Comparison of ENCODE assay signal across 8 cellular contexts in the genomic region with DNA sequence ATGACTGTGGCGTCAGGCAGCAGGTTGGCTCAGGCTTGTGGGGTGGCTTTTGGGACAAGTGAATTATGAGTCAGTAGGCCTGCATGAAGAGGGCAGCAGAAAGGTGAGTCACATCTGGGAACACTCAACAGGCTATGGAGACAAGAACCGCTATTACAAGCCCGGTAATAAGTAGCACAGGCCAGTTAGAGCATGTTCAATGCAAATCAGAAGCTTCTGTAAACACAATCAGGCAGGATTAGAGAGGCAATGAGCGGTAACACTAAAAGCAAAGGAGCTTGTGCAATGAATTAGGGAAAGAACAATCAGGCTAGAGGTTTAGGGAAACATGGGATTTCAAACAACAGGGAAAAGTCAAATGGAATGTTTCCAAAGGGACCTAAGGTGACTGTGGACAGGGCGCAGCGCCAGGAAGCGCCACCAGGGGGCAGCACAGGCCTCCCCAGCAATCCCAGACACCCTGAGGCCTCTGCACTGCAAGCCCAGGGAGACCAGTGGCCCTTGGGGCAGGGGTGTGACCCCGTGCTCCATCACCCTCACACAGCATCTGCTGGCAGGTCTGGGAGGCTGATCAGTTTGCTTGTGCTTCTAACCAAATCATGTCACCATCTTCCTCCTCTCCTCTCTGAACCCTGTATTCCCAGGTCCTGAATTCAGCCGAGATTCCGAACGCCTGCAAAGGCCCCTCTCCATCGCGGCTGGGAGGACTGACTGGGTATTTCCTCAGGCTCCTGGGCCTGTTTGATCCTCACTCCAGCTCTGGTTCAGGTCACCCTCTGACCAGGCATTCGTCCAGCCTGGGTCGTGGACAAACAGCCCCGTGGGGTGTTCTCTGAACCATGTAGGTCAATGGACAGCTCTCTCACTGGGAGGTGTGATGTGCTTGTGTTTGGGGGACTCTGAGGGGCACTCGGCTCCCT. TPM values are rescaled to one million over a fixed set of nuclear protein-coding genes. Genes with fewer than 3 reads are reported as not detected.
DNase-seq lines count a peak whose midpoint lies in the region; ATAC-seq and TF ChIP-seq lines count a peak whose summit lies in the region.

No MANE protein-coding gene starts in this region.

- H3F3A ChIP-seq in MM.1S (ENCODE audit: insufficient read depth, low read length): no peaks in the 10 kb centered on the region

- intact Hi-C loops in adrenal gland (cut with DNase I): loop anchor here (10.0 kb wide), 1 partner anchor 276 kb away; no protein-coding TSS in a partner anchor
- intact Hi-C loops in heart right ventricle (cut with DNase I): loop anchor here (1.0 to 10.0 kb wide), 14 partner anchors 32 to 276 kb away; no protein-coding TSS in a partner anchor

- H3K9me2 ChIP-seq in MM.1S (replicated peaks; ENCODE audit: insufficient read depth, low read length): no peaks in the 10 kb centered on the region

- WGBS in adrenal gland, 4 donors: 53 to 65% (median 60%) methylated on average over 13 to 17 of the region's 17 CpGs
- 54 to 59% methylated on average over 17 of the region's 17 CpGs for WGBS in heart right ventricle, 2 donors

- H3K4me3 ChIP-seq in DND-41 (ENCODE audit: low read depth in 1 of 2, low read length in 2 of 2): no peak overlapping the region
- H3K4me3 ChIP-seq in MM.1S (ENCODE audit: low read length): no peak overlapping the region
- no peak overlapping the region for H3K4me3 ChIP-seq in adrenal gland
- H3K4me3 ChIP-seq in heart right ventricle: no peak overlapping the region
- no peak overlapping the region for H3K4me3 ChIP-seq in retinal pigment epithelial cell (ENCODE audit: low read length)

- H3K79me2 ChIP-seq in DND-41 (ENCODE audit: insufficient read depth, low read length) (no peaks in the 10 kb centered on the region), MM.1S (ENCODE audit: low read length) (no peaks in the 10 kb centered on the region)

- H3K36me3 ChIP-seq in DND-41 (ENCODE audit: insufficient read depth, low read length) (no peaks in the 10 kb centered on the region), MM.1S (replicated peaks; ENCODE audit: insufficient read depth, low read length) (no peaks in the 10 kb centered on the region), adrenal gland (replicated peaks in 1 of 2) (no peaks in the 10 kb centered on the region), heart right ventricle (peaks cover 0 to 20% (median 0%) of the 10 kb centered on the region in 9 donors)

- H3K9ac ChIP-seq in DND-41 (ENCODE audit: low read depth, low read length) (no peak overlapping the region), MM.1S (ENCODE audit: low read length) (no peak overlapping the region)

- ATAC-seq in DND-41 (ENCODE audit: insufficient read depth, low read depth) (peak; percentile 83), GM21737 (IDR thresholded peaks at IDR 0.05; ENCODE audit: unreplicated experiment) (peak; percentile 69), heart right ventricle (peak; percentile 57 to 83 (median 71)), GM18870 (IDR thresholded peaks at IDR 0.05; ENCODE audit: unreplicated experiment) (no peak)

- no peaks in the 10 kb centered on the region for H3K9me3 ChIP-seq in DND-41 (ENCODE audit: insufficient read depth, low read length, severe bottlenecking)
- no peaks in the 10 kb centered on the region for H3K9me3 ChIP-seq in MM.1S (replicated peaks; ENCODE audit: insufficient read depth, low read length)
- H3K9me3 ChIP-seq in adrenal gland (replicated peaks in 1 of 3): no peaks in the 10 kb centered on the region
- no peaks in the 10 kb centered on the region for H3K9me3 ChIP-seq in heart right ventricle

- TF ChIP-seq CTCF in DND-41 (IDR thresholded peaks at IDR 0.05; ENCODE audit: borderline replicate concordance, extremely low read depth, low read length, poor library complexity, severe bottlenecking) (peak; percentile 97), MM.1S (IDR thresholded peaks at IDR 0.05; ENCODE audit: low read length) (peak; percentile 91), adrenal gland (IDR thresholded peaks at IDR 0.05) (peak; percentile 88 to 97 (median 90)), heart right ventricle (IDR thresholded peaks at IDR 0.05) (peak; percentile 94 to 99 (median 97)), retinal pigment epithelial cell (conservative IDR thresholded peaks at IDR 0.05; ENCODE audit: low read depth, low read length) (peak; percentile 99)

- H2AFZ ChIP-seq in DND-41 (ENCODE audit: low read depth, low read length): no peak overlapping the region
- H2AFZ ChIP-seq in MM.1S (ENCODE audit: low read length): no peak overlapping the region

- no peaks in the 10 kb centered on the region for H4K20me1 ChIP-seq in DND-41 (ENCODE audit: insufficient read depth, low read length)
- H4K20me1 ChIP-seq in MM.1S (ENCODE audit: insufficient read depth, low read length): peaks cover 4% of the 10 kb centered on the region; the same call in 1 of the 2 replicates

- no peak overlapping the region for H3K27ac ChIP-seq in DND-41 (ENCODE audit: low read length)
- H3K27ac ChIP-seq in MM.1S (ENCODE audit: low read length): no peak overlapping the region
- peak overlapping the region in 2 of 5 donors; percentile 45 to 46 for H3K27ac ChIP-seq in adrenal gland
- H3K27ac ChIP-seq in heart right ventricle: peak overlapping the region in 6 of 10 donors; percentile 23 to 54 (median 39)

- H3K4me2 ChIP-seq in DND-41 (ENCODE audit: insufficient read depth, low read length): no peak overlapping the region
- no peak overlapping the region for H3K4me2 ChIP-seq in MM.1S (ENCODE audit: low read depth, low read length)

- H3K4me1 ChIP-seq in DND-41 (ENCODE audit: insufficient read depth, low read length) (peaks cover 6% of the 10 kb centered on the region; the same call in 1 of the 2 replicates), MM.1S (ENCODE audit: low read length) (no peaks in the 10 kb centered on the region), adrenal gland (replicated peaks in 1 of 2) (peaks cover 4 to 15% of the 10 kb centered on the region in 2 donors), heart right ventricle (peaks cover 0 to 94% (median 71%) of the 10 kb centered on the region in 9 donors)

- H3K27me3 ChIP-seq in DND-41 (ENCODE audit: insufficient read depth, low read length, poor library complexity): no peaks in the 10 kb centered on the region
- H3K27me3 ChIP-seq in MM.1S (replicated peaks; ENCODE audit: insufficient read depth, low read length): no peaks in the 10 kb centered on the region
- H3K27me3 ChIP-seq in adrenal gland: no peaks in the 10 kb centered on the region
- H3K27me3 ChIP-seq in heart right ventricle: no peaks in the 10 kb centered on the region

- DNase-seq in DND-41 (peak; percentile 62), MM.1S (peak; percentile 46), SKM-1 (lab: John Stamatoyannopoulos, UW; ENCODE audit: unreplicated experiment) (peak; percentile 57), adrenal gland (peak; percentile 62 to 90 (median 81)), heart right ventricle (peak; percentile 54 to 78), retinal pigment epithelial cell (ENCODE audit: low read depth) (peak; percentile 24)

- no peak for TF ChIP-seq POLR2A in adrenal gland (IDR thresholded peaks at IDR 0.05)

RNA-seq across cellular contexts. Expression of gene C11orf58, which starts 50.0 kb away (rescaled TPM):
- total RNA-seq in adrenal gland (100 to 1,000 TPM; 107 to 297 (median 125) TPM), heart right ventricle (100 to 1,000 TPM in 8 of 10 donors, 10 to 100 TPM in 2; 94.9 to 141 (median 110) TPM)
- polyA plus RNA-seq in adrenal gland (100 to 1,000 TPM in 1 of 3 donors, 10 to 100 TPM in 2; 63.7 to 251 (median 85.7) TPM), heart right ventricle (10 to 100 TPM; 70.2 to 83.2 TPM)

Comparison
In these comparisons a context has a peak if more than half of its experiments do, and no peak if none do; other contexts are left out.
1. DNase-seq: peak in every context shown above with its lines; median percentile 81 in adrenal gland; 66 in heart right ventricle; 62 in DND-41; 57 in SKM-1; 46 in MM.1S; 24 in retinal pigment epithelial cell.
2. H3K27ac ChIP-seq: peak in heart right ventricle (6 of 10); none in DND-41 (single experiment) and MM.1S (single experiment).
3. Peak in every context shown above with its lines, with median percentiles within 50 percentile points of each other: CTCF ChIP-seq.